In genomic region chr14:47154276-47154797, GRCh38 we compare ENCODE assay signal across 7 cellular contexts.
"Had no signal": no experiment of that assay in that cellular context is flagged by ENCODE, and none has a peak within 500 bp of the region (broad histone marks: within the 10 kb centered on the region; RNA-seq: fewer than 3 reads in every experiment).

No MANE protein-coding gene starts in this region.

- H3K9ac ChIP-seq: GM23248 had no signal

- H3K4me3 Mint-ChIP-seq: H9, IgD-negative memory B cell had no signal

- H3K9me3 Mint-ChIP-seq: H9 had no signal

- H3K27ac ChIP-seq: GM23248, HL-60 had no signal

- H3K27ac Mint-ChIP-seq: H9, IgD-negative memory B cell had no signal

- H2AFZ ChIP-seq: GM23248 had no signal

- H3K36me3 Mint-ChIP-seq: IgD-negative memory B cell had no signal

- H3K4me3 ChIP-seq: GM23248 had no signal

- ATAC-seq: HepG2 had no signal

- H3K4me1 Mint-ChIP-seq: H9 had no signal

- H3K27me3 Mint-ChIP-seq: IgD-negative memory B cell had no signal

- DNase-seq: GM23248, GOT3, H9, HCEC 1CT had no signal
